ENCODE assay signal across 8 cellular contexts in genomic region chr7:139109188-139109982, GRCh38. TPM values are rescaled to one million over a fixed set of nuclear protein-coding genes. Genes with fewer than 3 reads are reported as not detected.
DNase-seq lines count a peak whose midpoint lies in the region; ATAC-seq and TF ChIP-seq lines count a peak whose summit lies in the region.

Gene ZC3HAV1, minus strand, starts transcription at chr7:139109720. Its CDS starts 389 bp downstream, at chr7:139109331.

- peak within 1 kb of the TSS; percentile 98 for H3K27ac Mint-ChIP-seq in activated T-helper 2 cell treated with anti-CD3 and anti-CD28 coated beads, Interferon-gamma antibody, Interleukin-2, Interleukin-4, amounts not matched to agents 10 μg/mL and 5 μg/mL and 100 μg/mL, durations not matched to agents 14 hours and 24 hours and 36 hours
- no peak within 1 kb of the TSS for H3K27ac Mint-ChIP-seq in nephron progenitor cell
- H3K27ac Mint-ChIP-seq in stimulated activated naive CD8-positive, alpha-beta T cell treated with anti-CD3 and anti-CD28 coated beads, Interleukin-15, Interleukin-2, amounts not matched to agents 100 ng/mL and 50 ng/mL, for 24 hours, result peak within 1 kb of the TSS; percentile 96

- peak within 1 kb of the TSS; percentile 100 for H3K4me3 Mint-ChIP-seq in activated T-helper 2 cell treated with anti-CD3 and anti-CD28 coated beads, Interferon-gamma antibody, Interleukin-2, Interleukin-4, amounts not matched to agents 10 μg/mL and 5 μg/mL and 100 μg/mL, durations not matched to agents 14 hours and 24 hours and 36 hours (ENCODE audit: low read depth)
- H3K4me3 Mint-ChIP-seq in nephron progenitor cell, result peak within 1 kb of the TSS; percentile 90
- H3K4me3 Mint-ChIP-seq in stimulated activated naive CD8-positive, alpha-beta T cell treated with anti-CD3 and anti-CD28 coated beads, Interleukin-15, Interleukin-2, amounts not matched to agents 100 ng/mL and 50 ng/mL, for 24 hours, result peak within 1 kb of the TSS; percentile 96

- H3K27ac ChIP-seq in RWPE2 (ENCODE audit: poor library complexity, severe bottlenecking), result peak within 1 kb of the TSS; percentile 78

- H3K36me3 ChIP-seq in RWPE2 (ENCODE audit: low read depth), result peaks cover 14% of the 10 kb centered on the region

- intact Hi-C loops in activated T-helper 2 cell treated with anti-CD3 and anti-CD28 coated beads, Interferon-gamma antibody, Interleukin-2, Interleukin-4, amounts not matched to agents 10 μg/mL and 5 μg/mL and 100 μg/mL, durations not matched to agents 14 hours and 24 hours and 36 hours (cut with micrococcal nuclease), result loop anchor here (1.0 to 5.0 kb wide), 7 partner anchors 9 to 1068 kb away; partner anchors contain the start of genes FMC1, KDM7A, LUC7L2 and UBN2

- DNase-seq in DMS79 treated with DMSO at 0.1 percent for 48 hours (lab: John Stamatoyannopoulos, UW) (peak; percentile 87), KBM-7 (peak; percentile 98), RWPE2 (ENCODE audit: low spot score) (peak; percentile 83), fibroblast of peridontal ligament (ENCODE audit: extremely low read depth) (peak; percentile 92), nephron progenitor cell (peak; percentile 72)
- peak; percentile 90 for DNase-seq in activated T-helper 2 cell treated with anti-CD3 and anti-CD28 coated beads, Interferon-gamma antibody, Interleukin-2, Interleukin-4, amounts not matched to agents 10 μg/mL and 5 μg/mL and 100 μg/mL, durations not matched to agents 14 hours and 24 hours and 36 hours (ENCODE audit: low spot score)

- H3K27me3 ChIP-seq in RWPE2 (ENCODE audit: insufficient read depth, poor library complexity, severe bottlenecking), result no peaks in the 10 kb centered on the region

- TF ChIP-seq CTCF in RWPE2 (IDR thresholded peaks at IDR 0.05; ENCODE audit: poor library complexity, severe bottlenecking) (no peak), nephron progenitor cell (IDR thresholded peaks at IDR 0.05) (no peak)

- no peaks in the 10 kb centered on the region for H3K9me3 ChIP-seq in RWPE2 (ENCODE audit: severe bottlenecking)

- peaks cover 22% of the 10 kb centered on the region for H3K4me1 ChIP-seq in RWPE2 (ENCODE audit: insufficient read depth, poor library complexity, severe bottlenecking)

- in situ Hi-C loops in KBM-7 (cut with MboI; ENCODE audit: low pct_unique_long_range_greater_than_20kb, low sequenced_read_pairs), result no loop called here

- peak within 1 kb of the TSS; percentile 77 for H3K4me3 ChIP-seq in RWPE2 (ENCODE audit: severe bottlenecking)

- H3K9me3 Mint-ChIP-seq in activated T-helper 2 cell treated with anti-CD3 and anti-CD28 coated beads, Interferon-gamma antibody, Interleukin-2, Interleukin-4, amounts not matched to agents 10 μg/mL and 5 μg/mL and 100 μg/mL, durations not matched to agents 14 hours and 24 hours and 36 hours, result peaks cover 8% of the 10 kb centered on the region
- no peaks in the 10 kb centered on the region for H3K9me3 Mint-ChIP-seq in nephron progenitor cell
- H3K9me3 Mint-ChIP-seq in stimulated activated naive CD8-positive, alpha-beta T cell treated with anti-CD3 and anti-CD28 coated beads, Interleukin-15, Interleukin-2, amounts not matched to agents 100 ng/mL and 50 ng/mL, for 24 hours, result no peaks in the 10 kb centered on the region

- peaks cover 30% of the 10 kb centered on the region for H3K4me1 Mint-ChIP-seq in activated T-helper 2 cell treated with anti-CD3 and anti-CD28 coated beads, Interferon-gamma antibody, Interleukin-2, Interleukin-4, amounts not matched to agents 10 μg/mL and 5 μg/mL and 100 μg/mL, durations not matched to agents 14 hours and 24 hours and 36 hours (ENCODE audit: low read depth)
- H3K4me1 Mint-ChIP-seq in nephron progenitor cell, result peaks cover 16% of the 10 kb centered on the region
- peaks cover 35% of the 10 kb centered on the region for H3K4me1 Mint-ChIP-seq in stimulated activated naive CD8-positive, alpha-beta T cell treated with anti-CD3 and anti-CD28 coated beads, Interleukin-15, Interleukin-2, amounts not matched to agents 100 ng/mL and 50 ng/mL, for 24 hours (ENCODE audit: low read depth)

- peak; percentile 79 for ATAC-seq in GM21717 (IDR thresholded peaks at IDR 0.05; ENCODE audit: unreplicated experiment)
- ATAC-seq in RWPE2 (ENCODE audit: low read depth), result peak; percentile 85

- no peaks in the 10 kb centered on the region for H3K27me3 Mint-ChIP-seq in activated T-helper 2 cell treated with anti-CD3 and anti-CD28 coated beads, Interferon-gamma antibody, Interleukin-2, Interleukin-4, amounts not matched to agents 10 μg/mL and 5 μg/mL and 100 μg/mL, durations not matched to agents 14 hours and 24 hours and 36 hours (ENCODE audit: low read depth)
- H3K27me3 Mint-ChIP-seq in nephron progenitor cell (ENCODE audit: low read depth, poor library complexity), result peaks cover 50% of the 10 kb centered on the region
- no peaks in the 10 kb centered on the region for H3K27me3 Mint-ChIP-seq in stimulated activated naive CD8-positive, alpha-beta T cell treated with anti-CD3 and anti-CD28 coated beads, Interleukin-15, Interleukin-2, amounts not matched to agents 100 ng/mL and 50 ng/mL, for 24 hours

- H3K36me3 Mint-ChIP-seq in activated T-helper 2 cell treated with anti-CD3 and anti-CD28 coated beads, Interferon-gamma antibody, Interleukin-2, Interleukin-4, amounts not matched to agents 10 μg/mL and 5 μg/mL and 100 μg/mL, durations not matched to agents 14 hours and 24 hours and 36 hours (ENCODE audit: low read depth), result peaks cover 45% of the 10 kb centered on the region
- H3K36me3 Mint-ChIP-seq in nephron progenitor cell (ENCODE audit: low read depth), result no peaks in the 10 kb centered on the region
- peaks cover 35% of the 10 kb centered on the region for H3K36me3 Mint-ChIP-seq in stimulated activated naive CD8-positive, alpha-beta T cell treated with anti-CD3 and anti-CD28 coated beads, Interleukin-15, Interleukin-2, amounts not matched to agents 100 ng/mL and 50 ng/mL, for 24 hours (ENCODE audit: low read depth)

RNA-seq across cellular contexts. Expression of gene ZC3HAV1, which starts in this region (rescaled TPM):
- total RNA-seq in activated T-helper 2 cell treated with anti-CD3 and anti-CD28 coated beads, Interferon-gamma antibody, Interleukin-2, Interleukin-4, amounts not matched to agents 10 μg/mL and 5 μg/mL and 100 μg/mL, durations not matched to agents 14 hours and 24 hours and 36 hours, result 76.0 and 77.1 TPM in 2 replicates

Comparison
In these comparisons a context has a peak if more than half of its experiments do, and no peak if none do; other contexts are left out.
1. Peak in every context shown above with its lines: DNase-seq, ATAC-seq, H3K4me3 ChIP-seq and H3K27ac ChIP-seq.